35 cellular contexts compared by ENCODE assay signal in genomic region chr4:87478732-87479250, GRCh38. TPM values are rescaled to one million over a fixed set of nuclear protein-coding genes. Genes with fewer than 3 reads are reported as not detected.
"Had no signal": no experiment of that assay in that cellular context is flagged by ENCODE, and none has a peak within 500 bp of the region (broad histone marks: within the 10 kb centered on the region; RNA-seq: fewer than 3 reads in every experiment).

No MANE protein-coding gene starts in this region.

- H3K27me3 ChIP-seq: brain microvascular endothelial cell, Peyer's patch, SJSA1 had no signal

- H3K9me3 Mint-ChIP-seq: activated naive CD4-positive, alpha-beta T cell treated with anti-CD3 and anti-CD28 coated beads, Interleukin-2, amount 10 ng/mL, durations not matched to agents 7 days and 5 days; T-helper 1 cell treated with Interleukin-12 subunit alpha and Interleukin-12 subunit beta and Interleukin-4 antibody, amounts not matched to agents 30 μg/mL and 1 μg/mL, for 36 hours; T-helper 2 cell treated with Interferon-gamma antibody and Interleukin-4, amounts not matched to agents 5 μg/mL and 100 μg/mL, for 36 hours had no signal

- H3K9me3 ChIP-seq: Peyer's patch, SJSA1, SK-N-SH had no signal

- ATAC-seq: activated CD4-positive, alpha-beta T cell treated with anti-CD3 and anti-CD28 coated beads for 36 hours; activated CD4-positive, CD25-positive, alpha-beta regulatory T cell treated with anti-CD3 and anti-CD28 coated beads, Interleukin-2, amount 50 U/mL, for 24 hours; activated CD8-positive, alpha-beta memory T cell treated with anti-CD3 and anti-CD28 coated beads, Interleukin-2, amount 10 ng/mL, durations not matched to agents 7 days and 5 days; activated naive CD8-positive, alpha-beta T cell treated with anti-CD3 and anti-CD28 coated beads, Interleukin-2, amount 50 U/mL, for 24 hours; PC-3 had no signal

- H3K4me3 ChIP-seq: Peyer's patch, SJSA1 had no signal

- H3K4me1 Mint-ChIP-seq: activated CD4-positive, alpha-beta T cell treated with anti-CD3 and anti-CD28 coated beads for 36 hours; activated CD8-positive, alpha-beta memory T cell treated with anti-CD3 and anti-CD28 coated beads, Interleukin-2, amount 10 ng/mL, durations not matched to agents 7 days and 5 days; activated naive CD4-positive, alpha-beta T cell treated with anti-CD3 and anti-CD28 coated beads, Interleukin-2, amount 10 ng/mL, durations not matched to agents 7 days and 5 days; activated naive CD8-positive, alpha-beta T cell treated with anti-CD3 and anti-CD28 coated beads, Interleukin-2, amount 50 U/mL, for 24 hours had no signal

- H3K27me3 Mint-ChIP-seq: activated CD4-positive, alpha-beta memory T cell treated with anti-CD3 and anti-CD28 coated beads for 36 hours; activated CD4-positive, alpha-beta T cell treated with anti-CD3 and anti-CD28 coated beads for 36 hours; activated CD8-positive, alpha-beta memory T cell treated with anti-CD3 and anti-CD28 coated beads, Interleukin-2, amount 10 ng/mL, durations not matched to agents 7 days and 5 days; activated naive CD4-positive, alpha-beta T cell treated with anti-CD3 and anti-CD28 coated beads, Interleukin-2, amount 10 ng/mL, durations not matched to agents 7 days and 5 days; activated naive CD8-positive, alpha-beta T cell; activated naive CD8-positive, alpha-beta T cell treated with anti-CD3 and anti-CD28 coated beads, Interleukin-2, amount 50 U/mL, for 24 hours had no signal

- H3K36me3 Mint-ChIP-seq: activated CD8-positive, alpha-beta memory T cell treated with anti-CD3 and anti-CD28 coated beads, Interleukin-2, amount 10 ng/mL, durations not matched to agents 7 days and 5 days; activated naive CD4-positive, alpha-beta T cell treated with anti-CD3 and anti-CD28 coated beads, Interleukin-2, amount 10 ng/mL, durations not matched to agents 7 days and 5 days had no signal

- H3K27ac Mint-ChIP-seq: activated CD4-positive, alpha-beta memory T cell treated with anti-CD3 and anti-CD28 coated beads for 36 hours; activated CD4-positive, alpha-beta T cell treated with anti-CD3 and anti-CD28 coated beads for 36 hours; activated CD8-positive, alpha-beta memory T cell treated with anti-CD3 and anti-CD28 coated beads, Interleukin-2, amount 10 ng/mL, durations not matched to agents 7 days and 5 days; activated naive CD4-positive, alpha-beta T cell treated with anti-CD3 and anti-CD28 coated beads, Interleukin-2, amount 10 ng/mL, durations not matched to agents 7 days and 5 days; activated naive CD8-positive, alpha-beta T cell; activated naive CD8-positive, alpha-beta T cell treated with anti-CD3 and anti-CD28 coated beads, Interleukin-2, amount 50 U/mL, for 24 hours; T-helper 1 cell treated with Interleukin-12 subunit alpha and Interleukin-12 subunit beta and Interleukin-4 antibody, amounts not matched to agents 30 μg/mL and 1 μg/mL, for 36 hours; T-helper 2 cell treated with Interferon-gamma antibody and Interleukin-4, amounts not matched to agents 5 μg/mL and 100 μg/mL, for 36 hours had no signal

- DNase-seq: activated CD4-positive, alpha-beta memory T cell treated with anti-CD3 and anti-CD28 coated beads for 36 hours; activated CD4-positive, alpha-beta T cell treated with anti-CD3 and anti-CD28 coated beads for 36 hours; activated CD4-positive, alpha-beta T cell treated with anti-CD3 and anti-CD28 coated beads, Interleukin-2, amount 50 U/mL, for 1 hour; activated CD8-positive, alpha-beta memory T cell treated with anti-CD3 and anti-CD28 coated beads for 24 hours; activated CD8-positive, alpha-beta memory T cell treated with anti-CD3 and anti-CD28 coated beads, Interleukin-2, amount 10 ng/mL, durations not matched to agents 7 days and 5 days; activated CD8-positive, alpha-beta memory T cell treated with anti-CD3 and anti-CD28 coated beads, Interleukin-2, amount 50 U/mL, for 48 hours; activated effector memory CD4-positive, alpha-beta T cell treated with Interleukin-2 at 50 U/mL for 16 hours; activated naive CD4-positive, alpha-beta T cell treated with anti-CD3 and anti-CD28 coated beads, Interleukin-2, amount 10 ng/mL, durations not matched to agents 7 days and 5 days; activated naive CD8-positive, alpha-beta T cell treated with anti-CD3 and anti-CD28 coated beads, Interleukin-2, amount 50 U/mL, for 24 hours; activated T-cell treated with anti-CD3 and anti-CD28 coated beads, Interleukin-2, amount 50 U/mL, for 48 hours; anterior cingulate cortex; brain microvascular endothelial cell; central memory CD4-positive, alpha-beta T cell; MM.1S; MV-4-11; NCI-H1092; NCI-H1436 treated with DMSO at 0.1 percent for 48 hours; NCI-H1694 treated with DMSO at 0.1 percent for 48 hours; NCI-H2029; NCI-H345; NCI-H524 treated with DMSO at 0.1 percent for 48 hours; NK-92 treated with Interleukin-12 subunit alpha and Interleukin-12 subunit beta, amount 100 ng/mL, for 24 hours; PC-3; Peyer's patch; RPMI8226; SHP77 treated with DMSO at 0.1 percent for 48 hours; SK-N-SH had no signal

- H3K36me3 ChIP-seq: brain microvascular endothelial cell, SJSA1 had no signal

- H3K4me1 ChIP-seq: Peyer's patch, SJSA1 had no signal

- H3K4me3 Mint-ChIP-seq: activated CD4-positive, alpha-beta memory T cell treated with anti-CD3 and anti-CD28 coated beads for 36 hours; activated CD4-positive, alpha-beta T cell treated with anti-CD3 and anti-CD28 coated beads for 36 hours; activated CD8-positive, alpha-beta memory T cell treated with anti-CD3 and anti-CD28 coated beads, Interleukin-2, amount 10 ng/mL, durations not matched to agents 7 days and 5 days; activated naive CD4-positive, alpha-beta T cell treated with anti-CD3 and anti-CD28 coated beads, Interleukin-2, amount 10 ng/mL, durations not matched to agents 7 days and 5 days; activated naive CD8-positive, alpha-beta T cell; activated naive CD8-positive, alpha-beta T cell treated with anti-CD3 and anti-CD28 coated beads, Interleukin-2, amount 50 U/mL, for 24 hours; T-helper 1 cell treated with Interleukin-12 subunit alpha and Interleukin-12 subunit beta and Interleukin-4 antibody, amounts not matched to agents 30 μg/mL and 1 μg/mL, for 36 hours; T-helper 2 cell treated with Interferon-gamma antibody and Interleukin-4, amounts not matched to agents 5 μg/mL and 100 μg/mL, for 36 hours had no signal

- H3K27ac ChIP-seq: brain microvascular endothelial cell, KMS-11, Peyer's patch, SJSA1 had no signal

RNA-seq across cellular contexts. Expression of gene SPARCL1, which starts 50.4 kb away (rescaled TPM):
- total RNA-seq: activated CD4-positive, alpha-beta memory T cell treated with anti-CD3 and anti-CD28 coated beads for 36 hours; activated CD4-positive, alpha-beta T cell treated with anti-CD3 and anti-CD28 coated beads for 36 hours; activated CD8-positive, alpha-beta memory T cell treated with anti-CD3 and anti-CD28 coated beads, Interleukin-2, amount 10 ng/mL, durations not matched to agents 7 days and 5 days; LHCN-M2; NCI-H460; PC-3; SJSA1 had no signal
